ENCODE assay signal across 16 cellular contexts in genomic region chr4:73603854-73604584, GRCh38. TPM values are rescaled to one million over a fixed set of nuclear protein-coding genes. Genes with fewer than 3 reads are reported as not detected.
DNase-seq lines count a peak whose midpoint lies in the region; ATAC-seq and TF ChIP-seq lines count a peak whose summit lies in the region.
"Had no signal": no experiment of that assay in that cellular context is flagged by ENCODE, and none has a peak within 500 bp of the region (broad histone marks: within the 10 kb centered on the region; RNA-seq: fewer than 3 reads in every experiment).

No MANE protein-coding gene starts in this region.

- peak overlapping the region; percentile 10 to 41 for H3K9ac ChIP-seq in mucosa of rectum (ENCODE audit: low read depth in 1 of 2, low read length in 2 of 2)

- no peaks in the 10 kb centered on the region for H3K9me3 ChIP-seq in mucosa of rectum (ENCODE audit: control insufficient read depth in 2 of 2, low read length in 2 of 2)
- H3K9me3 ChIP-seq: upper lobe of right lung had no signal

- H3K4me3 ChIP-seq in ACC112 (ENCODE audit: low read depth, low read length) (no peak overlapping the region), choroid plexus epithelial cell (ENCODE audit: low read depth, low read length) (no peak overlapping the region), mucosa of rectum (ENCODE audit: low read length in 2 of 2) (peak overlapping the region in 1 of 2 donors; percentile 24)
- H3K4me3 ChIP-seq: skin epidermis, upper lobe of right lung had no signal

- H3K36me3 ChIP-seq in ACC112 (ENCODE audit: insufficient read depth, low read length) (no peaks in the 10 kb centered on the region), mucosa of rectum (ENCODE audit: control insufficient read depth in 2 of 2, insufficient read depth in 2 of 2, low read length in 2 of 2) (peaks cover 0 to 2% of the 10 kb centered on the region in 2 donors)
- H3K36me3 ChIP-seq: upper lobe of right lung had no signal

- peaks cover 27% of the 10 kb centered on the region for H3K4me1 ChIP-seq in ACC112 (ENCODE audit: control insufficient read depth, insufficient read depth, low read length, unreplicated experiment)
- peaks cover 34 to 43% of the 10 kb centered on the region in 2 donors for H3K4me1 ChIP-seq in mucosa of rectum (ENCODE audit: control insufficient read depth in 2 of 2, insufficient read depth in 2 of 2, low read length in 2 of 2)
- H3K4me1 ChIP-seq: upper lobe of right lung had no signal

- H2AFZ ChIP-seq in ACC112 (ENCODE audit: low read length, unreplicated experiment), result no peak overlapping the region

- H3K27me3 ChIP-seq in ACC112 (ENCODE audit: insufficient read depth, low read length) (no peaks in the 10 kb centered on the region), mucosa of rectum (ENCODE audit: control insufficient read depth in 2 of 2, insufficient read depth in 2 of 2, low read length in 2 of 2) (no peaks in the 10 kb centered on the region)
- H3K27me3 ChIP-seq: upper lobe of right lung had no signal

- ATAC-seq in omental fat pad (ENCODE audit: low FRiP score) (no peak), GM18867 (IDR thresholded peaks at IDR 0.05; ENCODE audit: unreplicated experiment) (no peak)
- ATAC-seq: naive thymus-derived CD4-positive, alpha-beta T cell; upper lobe of right lung had no signal

- DNase-seq in MV-4-11 (lab: John Stamatoyannopoulos, UW), result peak; percentile 3
- peak; percentile 50 for DNase-seq in choroid plexus epithelial cell (ENCODE audit: low read depth)
- DNase-seq in omental fat pad (ENCODE audit: low spot score), result no peak
- DNase-seq in central memory CD4-positive, alpha-beta T cell, result no peak
- no peak for DNase-seq in AG20443 (ENCODE audit: low spot score)
- DNase-seq: activated CD4-positive, alpha-beta T cell treated with anti-CD3 and anti-CD28 coated beads, Interleukin-2, amount 50 U/mL, for 48 hours; KBM-7; naive thymus-derived CD4-positive, alpha-beta T cell; NCI-H2029; T-helper 2 cell; upper lobe of right lung had no signal

- H3K27ac ChIP-seq in ACC112 (ENCODE audit: low read depth, low read length), result peak overlapping the region; percentile 27
- peak overlapping the region; percentile 79 to 93 for H3K27ac ChIP-seq in mucosa of rectum (ENCODE audit: low read depth in 2 of 2, low read length in 2 of 2)
- H3K27ac ChIP-seq: upper lobe of right lung had no signal

- TF ChIP-seq CTCF in choroid plexus epithelial cell (conservative IDR thresholded peaks at IDR 0.05; ENCODE audit: low read depth, low read length) (no peak), omental fat pad (IDR thresholded peaks at IDR 0.05) (no peak)

- no peaks in the 10 kb centered on the region for H3K79me2 ChIP-seq in ACC112 (ENCODE audit: control insufficient read depth, insufficient read depth, low read length, unreplicated experiment)

RNA-seq across cellular contexts. Expression of gene RASSF6, which starts 16.2 kb away (rescaled TPM):
- under 1 TPM in 2 of 4 donors, not detected in 2; 0.31 to 0.46 TPM for total RNA-seq in omental fat pad
- total RNA-seq: Daoy had no signal

Comparison
In these comparisons a context has a peak if more than half of its experiments do, and no peak if none do; other contexts are left out.
1. DNase-seq: peak in MV-4-11 (single experiment) and choroid plexus epithelial cell (single experiment); none in omental fat pad (single experiment), central memory CD4-positive, alpha-beta T cell (single experiment) and AG20443 (single experiment).